6 cellular contexts compared by ENCODE assay signal in genomic region chr17:27066315-27066714, GRCh38.
"Had no signal": no experiment of that assay in that cellular context is flagged by ENCODE, and none has a peak within 500 bp of the region (broad histone marks: within the 10 kb centered on the region; RNA-seq: fewer than 3 reads in every experiment).

No MANE protein-coding gene starts in this region.

- FAIRE-seq: HepG2, HTR-8/SVneo had no signal

- ATAC-seq: HepG2 had no signal

- DNase-seq: IMR-90, KBM-7, KG1 had no signal

- H3K27ac ChIP-seq: HL-60 had no signal
